8 cellular contexts compared by ENCODE assay signal in the genomic region with DNA sequence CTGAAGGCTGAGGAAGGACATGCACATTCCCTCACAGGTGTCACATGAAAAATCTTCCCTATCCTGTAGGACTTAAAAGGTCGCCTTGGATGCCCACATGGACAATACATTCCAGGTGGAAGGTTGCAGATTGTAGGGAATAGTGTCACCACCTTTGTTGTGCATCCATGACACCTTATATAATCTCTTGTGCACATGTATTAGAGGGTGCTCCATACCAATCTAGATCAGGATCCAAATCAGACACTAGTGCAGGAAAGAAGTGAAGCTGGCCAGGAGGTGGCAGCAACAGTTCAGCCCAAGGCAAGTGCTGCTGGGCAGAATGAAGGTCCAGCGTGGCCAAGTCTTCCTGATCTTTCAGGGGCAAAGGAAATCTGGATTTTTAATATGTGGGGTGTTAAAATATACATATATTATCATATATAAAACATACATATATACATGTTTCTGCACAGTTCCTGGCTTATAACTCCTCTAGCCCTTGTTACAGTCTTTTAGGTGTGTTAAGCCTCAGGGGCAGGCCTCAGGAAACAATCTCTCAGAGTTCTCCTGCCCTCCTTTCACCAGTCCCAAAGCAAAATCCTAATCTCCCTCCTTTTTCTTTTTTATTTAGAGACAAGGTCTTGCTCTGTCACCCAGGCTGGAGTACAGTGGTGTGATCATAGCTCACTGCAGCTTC. TPM values are rescaled to one million over a fixed set of nuclear protein-coding genes. Genes with fewer than 3 reads are reported as not detected.
DNase-seq lines count a peak whose midpoint lies in the region; ATAC-seq and TF ChIP-seq lines count a peak whose summit lies in the region.

No MANE protein-coding gene starts in this region.

- H3K4me3 ChIP-seq in left ventricle myocardium inferior (no peak overlapping the region), psoas muscle (no peak overlapping the region)

- TF ChIP-seq CTCF in left ventricle myocardium inferior (IDR thresholded peaks at IDR 0.05; ENCODE audit: borderline replicate concordance) (peak; percentile 79), psoas muscle (IDR thresholded peaks at IDR 0.05) (peak; percentile 66)

- no peak overlapping the region for H3K4me3 Mint-ChIP-seq in activated CD4-positive, alpha-beta T cell treated with anti-CD3 and anti-CD28 coated beads for 36 hours
- no peak overlapping the region for H3K4me3 Mint-ChIP-seq in activated naive CD8-positive, alpha-beta T cell treated with anti-CD3 and anti-CD28 coated beads, Interleukin-2, amount 50 U/mL, for 24 hours

- CTCF ChIA-PET in activated CD4-positive, alpha-beta T cell treated with anti-CD3 and anti-CD28 coated beads for 36 hours (lab: Charles Lee): interaction anchor here (0.7 to 3.8 kb wide), 19 partner anchors 8 to 327 kb away, joined by 3 to 34 read pairs (median 5); a partner anchor contains a TSS

- peak; percentile 81 for DNase-seq in activated CD4-positive, alpha-beta T cell treated with anti-CD3 and anti-CD28 coated beads for 36 hours
- DNase-seq in activated CD4-positive, alpha-beta T cell treated with anti-CD3 and anti-CD28 coated beads for 1 hour: no peak
- DNase-seq in KBM-7 (peak; percentile 64), SHP77 (lab: John Stamatoyannopoulos, UW) (peak; percentile 11 to 72), left ventricle myocardium inferior (peak; percentile 69), psoas muscle (peak; percentile 64 to 77)
- peak; percentile 59 for DNase-seq in activated naive CD8-positive, alpha-beta T cell treated with anti-CD3 and anti-CD28 coated beads, Interleukin-2, amount 50 U/mL, for 24 hours

- H3K27me3 ChIP-seq in left ventricle myocardium inferior (ENCODE audit: low read depth) (no peaks in the 10 kb centered on the region), psoas muscle (ENCODE audit: insufficient read depth in 3 of 3, low read length in 2 of 3) (no peaks in the 10 kb centered on the region)

- POLR2A ChIA-PET in activated CD4-positive, alpha-beta T cell treated with anti-CD3 and anti-CD28 coated beads for 36 hours (lab: Charles Lee): interaction anchor here (0.6 to 0.7 kb wide), 2 partner anchors 41 to 347 kb away, joined by 3 to 5 read pairs; a partner anchor contains a TSS

- no peaks in the 10 kb centered on the region for H3K27me3 Mint-ChIP-seq in activated CD4-positive, alpha-beta T cell treated with anti-CD3 and anti-CD28 coated beads for 36 hours
- H3K27me3 Mint-ChIP-seq in activated naive CD8-positive, alpha-beta T cell treated with anti-CD3 and anti-CD28 coated beads, Interleukin-2, amount 50 U/mL, for 24 hours: no peaks in the 10 kb centered on the region

- H3K27ac ChIP-seq in left ventricle myocardium inferior (replicated peaks): peak overlapping the region; percentile 62
- H3K27ac ChIP-seq in psoas muscle: peak overlapping the region; percentile 23

- intact Hi-C loops in activated CD4-positive, alpha-beta T cell treated with anti-CD3 and anti-CD28 coated beads for 36 hours (cut with DNase I, micrococcal nuclease): loop anchor here (1.0 kb wide), 3 partner anchors 164 to 327 kb away; no protein-coding TSS in a partner anchor
- intact Hi-C loops in left ventricle myocardium inferior (cut with micrococcal nuclease) (loop anchor here (10.0 kb wide), 1 partner anchor 159 kb away; no protein-coding TSS in a partner anchor), psoas muscle (cut with DNase I) (loop anchor here in 1 of 2 donors (2.0 kb wide), 2 partner anchors 165 to 271 kb away; a partner anchor contains a TSS)

- H3K27ac Mint-ChIP-seq in activated CD4-positive, alpha-beta T cell treated with anti-CD3 and anti-CD28 coated beads for 36 hours: peak overlapping the region; percentile 47
- peak overlapping the region; percentile 26 for H3K27ac Mint-ChIP-seq in activated naive CD8-positive, alpha-beta T cell treated with anti-CD3 and anti-CD28 coated beads, Interleukin-2, amount 50 U/mL, for 24 hours

- no peaks in the 10 kb centered on the region for H3K9me3 Mint-ChIP-seq in activated CD4-positive, alpha-beta T cell treated with anti-CD3 and anti-CD28 coated beads for 36 hours (ENCODE audit: low read depth)
- H3K9me3 Mint-ChIP-seq in activated naive CD8-positive, alpha-beta T cell treated with anti-CD3 and anti-CD28 coated beads, Interleukin-2, amount 50 U/mL, for 24 hours: no peaks in the 10 kb centered on the region

- peaks cover 28% of the 10 kb centered on the region for H3K36me3 Mint-ChIP-seq in activated CD4-positive, alpha-beta T cell treated with anti-CD3 and anti-CD28 coated beads for 36 hours (ENCODE audit: low read depth)
- peaks cover 22% of the 10 kb centered on the region for H3K36me3 Mint-ChIP-seq in activated naive CD8-positive, alpha-beta T cell treated with anti-CD3 and anti-CD28 coated beads, Interleukin-2, amount 50 U/mL, for 24 hours (ENCODE audit: low read depth)

- H3K9me3 ChIP-seq in left ventricle myocardium inferior (replicated peaks): no peaks in the 10 kb centered on the region
- no peaks in the 10 kb centered on the region for H3K9me3 ChIP-seq in psoas muscle

- 47 to 62% (median 59%) methylated on average over 2 of the region's 2 CpGs for WGBS in psoas muscle, 3 donors

- peaks cover 2% of the 10 kb centered on the region for H3K4me1 Mint-ChIP-seq in activated CD4-positive, alpha-beta T cell treated with anti-CD3 and anti-CD28 coated beads for 36 hours
- H3K4me1 Mint-ChIP-seq in activated naive CD8-positive, alpha-beta T cell treated with anti-CD3 and anti-CD28 coated beads, Interleukin-2, amount 50 U/mL, for 24 hours: peaks cover 6% of the 10 kb centered on the region

- H3K36me3 ChIP-seq in left ventricle myocardium inferior: peaks cover 39% of the 10 kb centered on the region
- H3K36me3 ChIP-seq in psoas muscle (ENCODE audit: insufficient read depth in 1 of 2, low read depth in 1 of 2): peaks cover 4 to 72% of the 10 kb centered on the region in 2 donors

- in situ Hi-C loops in KBM-7 (cut with MboI; ENCODE audit: low pct_unique_long_range_greater_than_20kb, low sequenced_read_pairs): no loop called here

- ATAC-seq in activated CD4-positive, alpha-beta T cell treated with anti-CD3 and anti-CD28 coated beads for 36 hours: peak; percentile 53
- peak; percentile 57 for ATAC-seq in activated naive CD8-positive, alpha-beta T cell treated with anti-CD3 and anti-CD28 coated beads, Interleukin-2, amount 50 U/mL, for 24 hours
- ATAC-seq in psoas muscle (peak; percentile 76 to 85 (median 82)), HG03175 (IDR thresholded peaks at IDR 0.05; ENCODE audit: unreplicated experiment) (no peak)

- H3K4me1 ChIP-seq in left ventricle myocardium inferior (peaks cover 35% of the 10 kb centered on the region), psoas muscle (peaks cover 9% of the 10 kb centered on the region)

RNA-seq across cellular contexts. Expression of a gene that starts 16.6 kb away (rescaled TPM):
- 10 to 100 TPM; 37.0 to 47.7 TPM for total RNA-seq in activated CD4-positive, alpha-beta T cell treated with anti-CD3 and anti-CD28 coated beads for 36 hours
- total RNA-seq in left ventricle myocardium inferior: 23.6 TPM
- total RNA-seq in psoas muscle: 10 to 100 TPM; 11.6 to 21.7 (median 16.0) TPM
- polyA plus RNA-seq in psoas muscle: 10 to 100 TPM; 21.2 to 50.0 (median 37.8) TPM

RNA-seq across cellular contexts. Expression of a gene that starts 16.9 kb away (rescaled TPM):
- 10 to 100 TPM; 52.6 to 53.0 TPM for total RNA-seq in activated CD4-positive, alpha-beta T cell treated with anti-CD3 and anti-CD28 coated beads for 36 hours
- total RNA-seq in left ventricle myocardium inferior: 27.3 TPM
- total RNA-seq in psoas muscle: 10 to 100 TPM; 13.8 to 18.5 (median 16.8) TPM
- polyA plus RNA-seq in psoas muscle: 10 to 100 TPM; 10.7 to 31.2 (median 18.1) TPM

RNA-seq across cellular contexts. Expression of a gene that starts 41.3 kb away (rescaled TPM):
- total RNA-seq in activated CD4-positive, alpha-beta T cell treated with anti-CD3 and anti-CD28 coated beads for 36 hours: 10 to 100 TPM; 86.4 to 99.3 TPM
- 42.8 TPM for total RNA-seq in left ventricle myocardium inferior
- 10 to 100 TPM; 30.6 to 71.0 (median 41.3) TPM for total RNA-seq in psoas muscle
- 10 to 100 TPM; 49.4 to 91.8 (median 86.6) TPM for polyA plus RNA-seq in psoas muscle

RNA-seq across cellular contexts. Expression of a gene that starts 57.7 kb away (rescaled TPM):
- 10 to 100 TPM; 68.5 to 80.5 TPM for total RNA-seq in activated CD4-positive, alpha-beta T cell treated with anti-CD3 and anti-CD28 coated beads for 36 hours
- total RNA-seq in left ventricle myocardium inferior (24.5 TPM), psoas muscle (10 to 100 TPM in 3 of 4 donors, 1 to 10 TPM in 1; 7.1 to 17.7 (median 12.4) TPM)
- 1 to 10 TPM; 3.3 to 5.7 (median 5.2) TPM for polyA plus RNA-seq in psoas muscle
